ENCODE assay signal across 18 cellular contexts in genomic region chr22:25766418-25766817, GRCh38. TPM values are rescaled to one million over a fixed set of nuclear protein-coding genes. Genes with fewer than 3 reads are reported as not detected.
A peak's percentile ranks its signal among the peaks of the same experiment; 100 is the strongest.
DNase-seq lines count a peak whose midpoint lies in the region; ATAC-seq and TF ChIP-seq lines count a peak whose summit lies in the region.
"Had no signal": no experiment of that assay in that cellular context is flagged by ENCODE, and none has a peak within 500 bp of the region (broad histone marks: within the 10 kb centered on the region; RNA-seq: fewer than 3 reads in every experiment).

No MANE protein-coding gene starts in this region.

- H3K4me3 ChIP-seq in adipocyte (ENCODE audit: low read length) (peak overlapping the region; percentile 5), gastrocnemius medialis (no peak overlapping the region)
- H3K4me3 ChIP-seq: BLaER1, GM12878, HAP-1 had no signal

- no peak overlapping the region for H4K5ac ChIP-seq in H9 (ENCODE audit: insufficient read length, low read depth, low read length)

- peak overlapping the region; percentile 43 for H3K27ac Mint-ChIP-seq in T-helper 2 cell treated with Interferon-gamma antibody and Interleukin-4, amounts not matched to agents 5 μg/mL and 100 μg/mL, for 36 hours
- H3K27ac Mint-ChIP-seq in Calu3 (ENCODE audit: unreplicated experiment) = peak overlapping the region; percentile 1
- H3K27ac Mint-ChIP-seq in H9 = no peak overlapping the region
- H3K27ac Mint-ChIP-seq: CD14-positive monocyte had no signal

- H3K27ac ChIP-seq in gastrocnemius medialis (peak overlapping the region; percentile 94 to 98 (median 98)), H9 (ENCODE audit: insufficient read length, low read depth, low read length) (no peak overlapping the region)
- H3K27ac ChIP-seq: BLaER1, HL-60 had no signal

- ATAC-seq in gastrocnemius medialis = no peak
- ATAC-seq: GM12878 had no signal

- no peak overlapping the region for H2AK5ac ChIP-seq in H9 (ENCODE audit: insufficient read length, low read length)

- no peak overlapping the region for H2BK12ac ChIP-seq in H9 (ENCODE audit: insufficient read length, low read depth, low read length)

- H3K23ac ChIP-seq in H9 (ENCODE audit: insufficient read length, low read depth, low read length) = no peak overlapping the region

- DNase-seq in T-helper 2 cell treated with Interferon-gamma antibody and Interleukin-4, amounts not matched to agents 5 μg/mL and 100 μg/mL, for 36 hours (ENCODE audit: low spot score) = no peak
- DNase-seq in T-helper 2 cell = no peak
- DNase-seq in Calu3 = no peak
- DNase-seq in adipocyte (ENCODE audit: low read depth) = no peak
- no peak for DNase-seq in gastrocnemius medialis
- no peak for DNase-seq in cerebellar nuclear complex (lab: John Stamatoyannopoulos, UW)
- no peak for DNase-seq in H9
- DNase-seq: 8988T; CD4-positive, alpha-beta memory T cell; DMS79 treated with DMSO at 0.1 percent for 48 hours; GF-D8; IMR-90 had no signal

- CTCF ChIA-PET in Calu3 (lab: Charles Lee) = no interaction called here

- no peak for TF ChIP-seq CTCF in Calu3 (IDR thresholded peaks at IDR 0.05; ENCODE audit: unreplicated experiment)
- no peak for TF ChIP-seq CTCF in gastrocnemius medialis (IDR thresholded peaks at IDR 0.05 in 4 of 5, conservative IDR thresholded peaks at IDR 0.05 in 1 of 5)
- TF ChIP-seq CTCF in H9 (conservative IDR thresholded peaks at IDR 0.05) = no peak

- WGBS in H9 (ENCODE audit: extremely low coverage, insufficient read length, low lambda C conversion rate) = no CpG with 5 or more reads among the region's 3 CpGs

- H3K4ac ChIP-seq in H9 (ENCODE audit: low read depth, low read length) = no peak overlapping the region

- H4K8ac ChIP-seq in H9 (replicated peaks; ENCODE audit: insufficient read length, low read depth, low read length) = no peak overlapping the region

- no peak overlapping the region for H2BK120ac ChIP-seq in H9 (ENCODE audit: low read depth, low read length, poor library complexity, severe bottlenecking)

- H4K91ac ChIP-seq in H9 (ENCODE audit: insufficient read length, low read depth, low read length) = no peak overlapping the region

- H3T11ph ChIP-seq in H9 (ENCODE audit: low read length) = no peak overlapping the region

- peaks cover 28% of the 10 kb centered on the region for H3K4me1 Mint-ChIP-seq in T-helper 2 cell treated with Interferon-gamma antibody and Interleukin-4, amounts not matched to agents 5 μg/mL and 100 μg/mL, for 36 hours (ENCODE audit: low read depth)
- peaks cover 9% of the 10 kb centered on the region for H3K4me1 Mint-ChIP-seq in Calu3 (ENCODE audit: low read depth, unreplicated experiment)
- peaks cover 0 to 5% of the 10 kb centered on the region in 2 experiments; a peak in 3 of 4 replicates for H3K4me1 Mint-ChIP-seq in H9
- H3K4me1 Mint-ChIP-seq: CD14-positive monocyte had no signal

- H3K36me3 ChIP-seq in adipocyte (ENCODE audit: control insufficient read depth, insufficient read depth, low read length, severe bottlenecking) (no peaks in the 10 kb centered on the region), gastrocnemius medialis (peaks cover 0 to 90% of the 10 kb centered on the region in 2 donors)
- H3K36me3 ChIP-seq: BLaER1, HAP-1 had no signal

- H3K36me3 Mint-ChIP-seq in T-helper 2 cell treated with Interferon-gamma antibody and Interleukin-4, amounts not matched to agents 5 μg/mL and 100 μg/mL, for 36 hours (ENCODE audit: low read depth) = peaks cover 66% of the 10 kb centered on the region
- peaks cover 4% of the 10 kb centered on the region for H3K36me3 Mint-ChIP-seq in Calu3 (ENCODE audit: insufficient read depth, unreplicated experiment)
- no peaks in the 10 kb centered on the region for H3K36me3 Mint-ChIP-seq in H9 (ENCODE audit: insufficient read depth in 1 of 3, low read depth in 3 of 3)
- H3K36me3 Mint-ChIP-seq: CD14-positive monocyte had no signal

- BruUV-seq in Calu3 (replicated peaks; lab: Mats Ljungman, UMichigan) = no TSS peak

- no peak overlapping the region for H3K4me3 Mint-ChIP-seq in T-helper 2 cell treated with Interferon-gamma antibody and Interleukin-4, amounts not matched to agents 5 μg/mL and 100 μg/mL, for 36 hours
- no peak overlapping the region for H3K4me3 Mint-ChIP-seq in Calu3 (ENCODE audit: low read depth, unreplicated experiment)
- H3K4me3 Mint-ChIP-seq in H9 = no peak overlapping the region
- H3K4me3 Mint-ChIP-seq: CD14-positive monocyte; CD4-positive, alpha-beta memory T cell had no signal

- H3K9ac ChIP-seq in adipocyte (ENCODE audit: low read length) (no peak overlapping the region), H9 (ENCODE audit: extremely low read depth, insufficient read length, low read length) (no peak overlapping the region)
- H3K9ac ChIP-seq: BLaER1 had no signal

- peaks cover 10% of the 10 kb centered on the region for H3K27me3 ChIP-seq in adipocyte (replicated peaks; ENCODE audit: control insufficient read depth, insufficient read depth, low read length)
- H3K27me3 ChIP-seq in gastrocnemius medialis = no peaks in the 10 kb centered on the region
- H3K27me3 ChIP-seq in H9 (ENCODE audit: insufficient read depth, low read length) = no peaks in the 10 kb centered on the region
- H3K27me3 ChIP-seq: BLaER1 had no signal

- intact Hi-C loops in Calu3 (cut with micrococcal nuclease; ENCODE audit: unreplicated experiment) (no loop called here), gastrocnemius medialis (cut with DNase I; ENCODE audit: low total_unique reads) (no loop called here)

- no peaks in the 10 kb centered on the region for H3K27me3 Mint-ChIP-seq in T-helper 2 cell treated with Interferon-gamma antibody and Interleukin-4, amounts not matched to agents 5 μg/mL and 100 μg/mL, for 36 hours (ENCODE audit: low read depth)
- peaks cover 41% of the 10 kb centered on the region for H3K27me3 Mint-ChIP-seq in Calu3 (ENCODE audit: unreplicated experiment)
- H3K27me3 Mint-ChIP-seq in H9 (ENCODE audit: low read depth) = peaks cover 18% of the 10 kb centered on the region

- H2AFZ ChIP-seq in H9 (ENCODE audit: low read length) = no peak overlapping the region

- H2BK15ac ChIP-seq in H9 (ENCODE audit: low read depth, low read length) = no peak overlapping the region

- H3K79me2 ChIP-seq in H9 (ENCODE audit: insufficient read depth, low read length) = no peaks in the 10 kb centered on the region

- H4K20me1 ChIP-seq in H9 (ENCODE audit: control insufficient read depth, insufficient read depth, insufficient read length) = no peaks in the 10 kb centered on the region
- H4K20me1 ChIP-seq: BLaER1 had no signal

- H3K56ac ChIP-seq in H9 (ENCODE audit: insufficient read length, low read depth, low read length) = no peak overlapping the region

- H2BK20ac ChIP-seq in H9 (ENCODE audit: low read depth, low read length, poor library complexity, severe bottlenecking) = no peak overlapping the region

- peaks cover 36% of the 10 kb centered on the region for H3K9me3 Mint-ChIP-seq in T-helper 2 cell treated with Interferon-gamma antibody and Interleukin-4, amounts not matched to agents 5 μg/mL and 100 μg/mL, for 36 hours
- peaks cover 8% of the 10 kb centered on the region for H3K9me3 Mint-ChIP-seq in Calu3 (ENCODE audit: low read depth, unreplicated experiment)
- peaks cover 7 to 8% of the 10 kb centered on the region in 2 experiments; a peak in 4 of 5 replicates for H3K9me3 Mint-ChIP-seq in H9

- peaks cover 24% of the 10 kb centered on the region for H3K9me3 ChIP-seq in adipocyte (ENCODE audit: control insufficient read depth, low read length)
- no peaks in the 10 kb centered on the region for H3K9me3 ChIP-seq in gastrocnemius medialis
- H3K9me3 ChIP-seq in H9 (ENCODE audit: control insufficient read depth, low read depth, low read length) = no peaks in the 10 kb centered on the region

- no peaks in the 10 kb centered on the region for H3K23me2 ChIP-seq in H9 (ENCODE audit: insufficient read length, low read depth, low read length, poor library complexity, severe bottlenecking)

- no peaks in the 10 kb centered on the region for H3K79me1 ChIP-seq in H9 (ENCODE audit: insufficient read depth, low read depth, low read length, poor library complexity, severe bottlenecking)

- H3K18ac ChIP-seq in H9 (ENCODE audit: insufficient read length, low read depth, low read length) = no peak overlapping the region

- no peak for TF ChIP-seq POLR2A in gastrocnemius medialis (IDR thresholded peaks at IDR 0.05)

- no peak overlapping the region for H2BK5ac ChIP-seq in H9 (ENCODE audit: insufficient read length, low read length)

- no peak overlapping the region for H3K4me2 ChIP-seq in H9 (ENCODE audit: insufficient read depth, insufficient read length, low read length)
- H3K4me2 ChIP-seq: BLaER1 had no signal

- in situ Hi-C loops in gastrocnemius medialis (cut with MboI; ENCODE audit: low sequenced_read_pairs in 4 of 4) = no loop called here

- H3K4me1 ChIP-seq in adipocyte (ENCODE audit: control insufficient read depth, insufficient read depth, low read length) (no peaks in the 10 kb centered on the region), gastrocnemius medialis (peaks cover 10 to 14% of the 10 kb centered on the region in 2 donors), H9 (ENCODE audit: insufficient read depth, low read length) (no peaks in the 10 kb centered on the region)
- H3K4me1 ChIP-seq: HAP-1 had no signal

- H3K14ac ChIP-seq in H9 (ENCODE audit: insufficient read depth, low read length) = no peak overlapping the region

RNA-seq across cellular contexts. Expression of gene MYO18B, which starts 24.4 kb away (rescaled TPM):
- 0.59 TPM in 1 of 2 replicates, not detected in the other for total RNA-seq in Calu3 (2022)
- total RNA-seq in gastrocnemius medialis = 100 to 1,000 TPM; 273 to 408 (median 362) TPM
- total RNA-seq in H9 (2021) = 0.26 and 0.46 TPM in 2 replicates
- total RNA-seq: A673 had no signal

Comparison
In these comparisons a context has a peak if more than half of its experiments do, and no peak if none do; other contexts are left out.
1. H3K27ac Mint-ChIP-seq: peak in T-helper 2 cell treated with Interferon-gamma antibody and Interleukin-4, amounts not matched to agents 5 μg/mL and 100 μg/mL, for 36 hours (single experiment) and Calu3 (single experiment); none in H9 (0 of 3).
2. RNA of gene MYO18B, which starts 24.4 kb away (total RNA-seq): 273 to 408 TPM in gastrocnemius medialis; 0.59 TPM in Calu3 and 0.26 to 0.46 TPM in H9; every median in the first group is over 100 times any median in the second.